ENCODE assay signal across 8 cellular contexts in genomic region chr6:33299237-33299944, GRCh38. TPM values are rescaled to one million over a fixed set of nuclear protein-coding genes. Genes with fewer than 3 reads are reported as not detected.
DNase-seq lines count a peak whose midpoint lies in the region; ATAC-seq and TF ChIP-seq lines count a peak whose summit lies in the region.

No MANE protein-coding gene starts in this region.

- peaks cover 46% of the 10 kb centered on the region for H3K36me3 Mint-ChIP-seq in activated CD4-positive, alpha-beta T cell treated with anti-CD3 and anti-CD28 coated beads, Interleukin-2, amount 10 ng/mL, durations not matched to agents 24 days and 14 days (ENCODE audit: low read depth)

- H3K4me3 Mint-ChIP-seq in activated CD4-positive, alpha-beta T cell treated with anti-CD3 and anti-CD28 coated beads, Interleukin-2, amount 10 ng/mL, durations not matched to agents 24 days and 14 days = peak overlapping the region; percentile 94

- H3K4me1 Mint-ChIP-seq in activated CD4-positive, alpha-beta T cell treated with anti-CD3 and anti-CD28 coated beads, Interleukin-2, amount 10 ng/mL, durations not matched to agents 24 days and 14 days = peaks cover 28% of the 10 kb centered on the region

- intact Hi-C loops in activated CD4-positive, alpha-beta T cell treated with anti-CD3 and anti-CD28 coated beads, Interleukin-2, amount 10 ng/mL, durations not matched to agents 24 days and 14 days (cut with micrococcal nuclease) = loop anchor here (1.0 to 10.0 kb wide), 11 partner anchors 10 to 1105 kb away; partner anchors contain the start of genes B3GALT4, GPSM3, PBX2 and PFDN6

- H3K27ac ChIP-seq in C4-2B = peak overlapping the region; percentile 87
- peak overlapping the region; percentile 92 to 97 for H3K27ac ChIP-seq in coronary artery

- DNase-seq in NCI-H526 (lab: John Stamatoyannopoulos, UW) (peak; percentile 92 to 97), coronary artery (ENCODE audit: low spot score) (peak; percentile 92), left lobe of liver (ENCODE audit: low spot score) (peak; percentile 93)
- peak; percentile 98 for DNase-seq in activated CD4-positive, alpha-beta T cell treated with anti-CD3 and anti-CD28 coated beads, Interleukin-2, amount 10 ng/mL, durations not matched to agents 24 days and 14 days
- DNase-seq in stimulated activated CD4-positive, alpha-beta T cell treated with anti-CD3 and anti-CD28 coated beads, Interleukin-2, amount 100 ng/mL, for 24 hours = peak; percentile 95

- no peaks in the 10 kb centered on the region for H3K9me3 Mint-ChIP-seq in activated CD4-positive, alpha-beta T cell treated with anti-CD3 and anti-CD28 coated beads, Interleukin-2, amount 10 ng/mL, durations not matched to agents 24 days and 14 days

- ATAC-seq in GM19351 (IDR thresholded peaks at IDR 0.05; ENCODE audit: unreplicated experiment) (peak; percentile 73), HG03520 (IDR thresholded peaks at IDR 0.05; ENCODE audit: unreplicated experiment) (peak; percentile 65), left lobe of liver (peak; percentile 80)

- H3K4me3 ChIP-seq in coronary artery = peak overlapping the region; percentile 90

- peaks cover 2% of the 10 kb centered on the region for H3K27me3 Mint-ChIP-seq in activated CD4-positive, alpha-beta T cell treated with anti-CD3 and anti-CD28 coated beads, Interleukin-2, amount 10 ng/mL, durations not matched to agents 24 days and 14 days

- peak overlapping the region; percentile 99 for H3K27ac Mint-ChIP-seq in activated CD4-positive, alpha-beta T cell treated with anti-CD3 and anti-CD28 coated beads, Interleukin-2, amount 10 ng/mL, durations not matched to agents 24 days and 14 days

- peak; percentile 90 for TF ChIP-seq CTCF in C4-2B (conservative IDR thresholded peaks at IDR 0.05)
- TF ChIP-seq CTCF in coronary artery (IDR thresholded peaks at IDR 0.05) = no peak

RNA-seq across cellular contexts. Expression of gene RGL2, which starts 0.6 kb away (rescaled TPM):
- total RNA-seq in activated CD4-positive, alpha-beta T cell treated with anti-CD3 and anti-CD28 coated beads, Interleukin-2, amount 10 ng/mL, durations not matched to agents 24 days and 14 days = 27.3 and 28.4 TPM in 2 replicates
- total RNA-seq in left lobe of liver = 19.7 TPM

RNA-seq across cellular contexts. Expression of gene PFDN6, which starts 10.0 kb away (rescaled TPM):
- 114 and 132 TPM in 2 replicates for total RNA-seq in activated CD4-positive, alpha-beta T cell treated with anti-CD3 and anti-CD28 coated beads, Interleukin-2, amount 10 ng/mL, durations not matched to agents 24 days and 14 days
- total RNA-seq in left lobe of liver = 19.2 TPM

RNA-seq across cellular contexts. Expression of gene WDR46, which starts 10.4 kb away (rescaled TPM):
- 106 and 120 TPM in 2 replicates for total RNA-seq in activated CD4-positive, alpha-beta T cell treated with anti-CD3 and anti-CD28 coated beads, Interleukin-2, amount 10 ng/mL, durations not matched to agents 24 days and 14 days
- total RNA-seq in left lobe of liver = 17.8 TPM

RNA-seq across cellular contexts. Expression of gene TAPBP, which starts 14.5 kb away (rescaled TPM):
- 271 and 278 TPM in 2 replicates for total RNA-seq in activated CD4-positive, alpha-beta T cell treated with anti-CD3 and anti-CD28 coated beads, Interleukin-2, amount 10 ng/mL, durations not matched to agents 24 days and 14 days
- 107 TPM for total RNA-seq in left lobe of liver

RNA-seq across cellular contexts. Expression of gene ZBTB22, which starts 18.2 kb away (rescaled TPM):
- total RNA-seq in activated CD4-positive, alpha-beta T cell treated with anti-CD3 and anti-CD28 coated beads, Interleukin-2, amount 10 ng/mL, durations not matched to agents 24 days and 14 days = 11.3 and 14.3 TPM in 2 replicates
- 7.7 TPM for total RNA-seq in left lobe of liver

Comparison
In these comparisons a context has a peak if more than half of its experiments do, and no peak if none do; other contexts are left out.
1. Peak in every context shown above with its lines: DNase-seq, ATAC-seq, H3K4me3 ChIP-seq and H3K27ac ChIP-seq.